ENCODE assay signal across 24 cellular contexts in the genomic region with DNA sequence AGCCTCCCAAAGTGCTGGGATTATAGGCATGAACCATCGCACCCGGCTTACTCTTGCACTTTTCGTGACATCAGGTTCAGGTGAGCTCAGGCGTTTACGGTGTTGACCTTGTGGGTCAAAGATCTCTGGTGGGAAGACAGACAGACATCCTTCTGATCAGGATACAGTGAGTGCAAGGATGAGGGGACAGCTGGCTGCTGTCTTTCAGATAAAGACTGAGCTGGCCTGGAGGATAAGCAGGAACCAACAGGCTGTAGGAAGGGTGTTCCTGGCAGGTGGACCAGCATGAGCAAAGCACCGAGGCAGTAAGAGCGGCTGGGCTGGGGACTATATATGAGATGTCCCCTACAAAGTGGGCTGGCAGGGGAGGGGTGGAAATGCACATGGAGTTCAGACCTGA. TPM values are rescaled to one million over a fixed set of nuclear protein-coding genes. Genes with fewer than 3 reads are reported as not detected.
DNase-seq lines count a peak whose midpoint lies in the region; ATAC-seq lines count a peak whose summit lies in the region.
"Had no signal": no experiment of that assay in that cellular context is flagged by ENCODE, and none has a peak within 500 bp of the region (broad histone marks: within the 10 kb centered on the region; RNA-seq: fewer than 3 reads in every experiment).

No MANE protein-coding gene starts in this region.

- no peak overlapping the region for H3K18ac ChIP-seq in neuronal stem cell (ENCODE audit: low read length)

- no peak overlapping the region for H3K27ac ChIP-seq in CD4-positive, CD25-positive, alpha-beta regulatory T cell (ENCODE audit: insufficient read depth, low read length, poor library complexity, severe bottlenecking)
- H3K27ac ChIP-seq in neuronal stem cell (replicated peaks; ENCODE audit: low read length) = no peak overlapping the region
- H3K27ac ChIP-seq: 22Rv1, BLaER1, C4-2B, GM23248 had no signal

- no peak overlapping the region for H2BK12ac ChIP-seq in neuronal stem cell (ENCODE audit: low read length)

- no peak overlapping the region for H3K4me3 Mint-ChIP-seq in T-helper 1 cell treated with Interleukin-12 subunit alpha and Interleukin-12 subunit beta and Interleukin-4 antibody, amounts not matched to agents 30 μg/mL and 1 μg/mL, for 36 hours
- no peak overlapping the region for H3K4me3 Mint-ChIP-seq in CD4-positive, CD25-positive, alpha-beta regulatory T cell
- H3K4me3 Mint-ChIP-seq in T-helper 17 cell = peak overlapping the region; percentile 31
- H3K4me3 Mint-ChIP-seq: B cell; CD4-positive, alpha-beta T cell; CD8-positive, alpha-beta memory T cell had no signal

- H3K4me2 ChIP-seq in neuronal stem cell (ENCODE audit: insufficient read depth, low read length, poor library complexity, severe bottlenecking) = no peak overlapping the region
- H3K4me2 ChIP-seq: BLaER1 had no signal

- H4K8ac ChIP-seq in neuronal stem cell (ENCODE audit: low read depth, low read length) = no peak overlapping the region

- H3K79me1 ChIP-seq in neuronal stem cell (ENCODE audit: low read depth, low read length) = no peaks in the 10 kb centered on the region

- ATAC-seq in CD4-positive, CD25-positive, alpha-beta regulatory T cell (ENCODE audit: low read depth in 2 of 2) = no peak
- ATAC-seq in T-helper 17 cell (no peak), HG02571 (IDR thresholded peaks at IDR 0.05; ENCODE audit: unreplicated experiment) (no peak)

- H3K14ac ChIP-seq in neuronal stem cell (ENCODE audit: low read length) = no peak overlapping the region

- H2BK15ac ChIP-seq in neuronal stem cell (ENCODE audit: low read length) = no peak overlapping the region

- H2AFZ ChIP-seq in neuronal stem cell (ENCODE audit: low read length) = no peak overlapping the region
- H2AFZ ChIP-seq: GM23248 had no signal

- peaks cover 24% of the 10 kb centered on the region for H3K4me1 Mint-ChIP-seq in T-helper 1 cell treated with Interleukin-12 subunit alpha and Interleukin-12 subunit beta and Interleukin-4 antibody, amounts not matched to agents 30 μg/mL and 1 μg/mL, for 36 hours (ENCODE audit: low read depth)
- H3K4me1 Mint-ChIP-seq in CD4-positive, CD25-positive, alpha-beta regulatory T cell = peaks cover 7 to 36% (median 30%) of the 10 kb centered on the region in 4 donors
- H3K4me1 Mint-ChIP-seq in T-helper 17 cell = peaks cover 3% of the 10 kb centered on the region

- H3K36me3 ChIP-seq in CD4-positive, CD25-positive, alpha-beta regulatory T cell (ENCODE audit: control insufficient read depth, insufficient read depth, low read length) = no peaks in the 10 kb centered on the region
- no peaks in the 10 kb centered on the region for H3K36me3 ChIP-seq in neuronal stem cell (replicated peaks in 1 of 2; ENCODE audit: control insufficient read depth in 2 of 2, insufficient read depth in 2 of 2, low read length in 2 of 2)
- H3K36me3 ChIP-seq: BLaER1 had no signal

- no peaks in the 10 kb centered on the region for H3K27me3 Mint-ChIP-seq in T-helper 1 cell treated with Interleukin-12 subunit alpha and Interleukin-12 subunit beta and Interleukin-4 antibody, amounts not matched to agents 30 μg/mL and 1 μg/mL, for 36 hours (ENCODE audit: low read depth)
- no peaks in the 10 kb centered on the region for H3K27me3 Mint-ChIP-seq in CD4-positive, CD25-positive, alpha-beta regulatory T cell
- H3K27me3 Mint-ChIP-seq in T-helper 17 cell = peaks cover 23% of the 10 kb centered on the region
- H3K27me3 Mint-ChIP-seq: B cell; CD4-positive, alpha-beta T cell had no signal

- DNase-seq in T-helper 1 cell (no peak), T-helper 17 cell (no peak), neuronal stem cell (ENCODE audit: low spot score) (no peak), NCI-H187 (lab: John Stamatoyannopoulos, UW) (no peak)
- DNase-seq in CD4-positive, CD25-positive, alpha-beta regulatory T cell = no peak
- DNase-seq in stimulated activated CD4-positive, alpha-beta T cell treated with anti-CD3 and anti-CD28 coated beads, Interleukin-4, amount 100 ng/mL, for 1 hour = no peak
- DNase-seq: CD4-positive, alpha-beta T cell; CD8-positive, alpha-beta memory T cell; DMS 273 treated with DMSO at 0.1 percent for 48 hours; DMS79; EL; GDM1; GM23248; H7; HCEC 1CT had no signal

- H3K27ac Mint-ChIP-seq in T-helper 1 cell treated with Interleukin-12 subunit alpha and Interleukin-12 subunit beta and Interleukin-4 antibody, amounts not matched to agents 30 μg/mL and 1 μg/mL, for 36 hours = peak overlapping the region; percentile 58
- H3K27ac Mint-ChIP-seq in CD4-positive, CD25-positive, alpha-beta regulatory T cell = peak overlapping the region; percentile 21 to 78 (median 70)
- no peak overlapping the region for H3K27ac Mint-ChIP-seq in T-helper 17 cell
- H3K27ac Mint-ChIP-seq: CD4-positive, alpha-beta T cell; CD8-positive, alpha-beta memory T cell had no signal

- no peak overlapping the region for H2BK5ac ChIP-seq in neuronal stem cell (ENCODE audit: low read length)

- no peak overlapping the region for H3K4ac ChIP-seq in neuronal stem cell (ENCODE audit: low read length)

- no peaks in the 10 kb centered on the region for H3K27me3 ChIP-seq in CD4-positive, CD25-positive, alpha-beta regulatory T cell (ENCODE audit: control insufficient read depth, insufficient read depth, low read length)
- H3K27me3 ChIP-seq in neuronal stem cell (ENCODE audit: control insufficient read depth in 3 of 3, insufficient read depth in 3 of 3, low read depth in 1 of 3, low read length in 3 of 3) = no peaks in the 10 kb centered on the region
- H3K27me3 ChIP-seq: BLaER1 had no signal

- peak overlapping the region; percentile 59 for H3K23ac ChIP-seq in neuronal stem cell (ENCODE audit: low read depth, low read length, poor library complexity)

- H3K4me3 ChIP-seq in CD4-positive, CD25-positive, alpha-beta regulatory T cell (ENCODE audit: low read depth, low read length) = no peak overlapping the region
- no peak overlapping the region for H3K4me3 ChIP-seq in neuronal stem cell (ENCODE audit: low read length in 2 of 2)
- H3K4me3 ChIP-seq: BLaER1, GM12878, GM23248 had no signal

- H3K9me3 Mint-ChIP-seq in T-helper 1 cell treated with Interleukin-12 subunit alpha and Interleukin-12 subunit beta and Interleukin-4 antibody, amounts not matched to agents 30 μg/mL and 1 μg/mL, for 36 hours = no peaks in the 10 kb centered on the region
- H3K9me3 Mint-ChIP-seq in CD4-positive, CD25-positive, alpha-beta regulatory T cell = peaks cover 0 to 2% (median 0%) of the 10 kb centered on the region in 7 donors
- H3K9me3 Mint-ChIP-seq: CD4-positive, alpha-beta T cell; CD8-positive, alpha-beta memory T cell had no signal

- H2BK120ac ChIP-seq in neuronal stem cell (ENCODE audit: low read depth, low read length) = no peak overlapping the region

- no peak overlapping the region for H3K9ac ChIP-seq in neuronal stem cell (ENCODE audit: low read depth, low read length, poor library complexity)
- H3K9ac ChIP-seq: BLaER1, GM23248 had no signal

- no CpG with 5 or more reads among the region's 7 CpGs for WGBS in neuronal stem cell (ENCODE audit: extremely low coverage in 2 of 2, insufficient read length in 2 of 2, insufficient replicate concordance in 1 of 2), 2 donors

- H3K4me1 ChIP-seq in CD4-positive, CD25-positive, alpha-beta regulatory T cell (ENCODE audit: control insufficient read depth, insufficient read depth, low read length, poor library complexity, severe bottlenecking) = peaks cover 20% of the 10 kb centered on the region
- H3K4me1 ChIP-seq in neuronal stem cell (ENCODE audit: control insufficient read depth in 2 of 2, insufficient read depth in 1 of 2, low read depth in 1 of 2, low read length in 2 of 2) = peaks cover 4 to 6% of the 10 kb centered on the region in 2 donors

- H3K36me3 Mint-ChIP-seq in T-helper 1 cell treated with Interleukin-12 subunit alpha and Interleukin-12 subunit beta and Interleukin-4 antibody, amounts not matched to agents 30 μg/mL and 1 μg/mL, for 36 hours (ENCODE audit: low read depth) = no peaks in the 10 kb centered on the region
- no peaks in the 10 kb centered on the region for H3K36me3 Mint-ChIP-seq in CD4-positive, CD25-positive, alpha-beta regulatory T cell
- H3K36me3 Mint-ChIP-seq in T-helper 17 cell (ENCODE audit: low read depth) = peaks cover 2% of the 10 kb centered on the region
- H3K36me3 Mint-ChIP-seq: CD8-positive, alpha-beta memory T cell had no signal

- H2AK5ac ChIP-seq in neuronal stem cell (ENCODE audit: low read depth, low read length) = peak overlapping the region; percentile 35

- no peak overlapping the region for H4K91ac ChIP-seq in neuronal stem cell (ENCODE audit: low read depth, low read length, poor library complexity)

- no peaks in the 10 kb centered on the region for H3K9me3 ChIP-seq in CD4-positive, CD25-positive, alpha-beta regulatory T cell (ENCODE audit: control insufficient read depth in 2 of 2, low read length in 2 of 2)
- H3K9me3 ChIP-seq in T-helper 17 cell (ENCODE audit: control insufficient read depth, low read length, poor library complexity, severe bottlenecking) = no peaks in the 10 kb centered on the region
- H3K9me3 ChIP-seq in neuronal stem cell (replicated peaks in 1 of 2; ENCODE audit: control insufficient read depth in 2 of 2, insufficient read depth in 1 of 2, low read depth in 1 of 2, low read length in 2 of 2) = no peaks in the 10 kb centered on the region
- H3K9me3 ChIP-seq: BLaER1 had no signal

RNA-seq across cellular contexts. Expression of gene GTSF1L, which starts 11.1 kb away (rescaled TPM):
- total RNA-seq in CD4-positive, CD25-positive, alpha-beta regulatory T cell = 1.1 TPM
- 1 to 10 TPM in 3 of 4 donors, under 1 TPM in 1; 0.98 to 3.0 (median 1.7) TPM for polyA plus RNA-seq in CD4-positive, CD25-positive, alpha-beta regulatory T cell
- total RNA-seq in T-helper 17 cell = not detected
- not detected for polyA plus RNA-seq in neuronal stem cell (2013, experiment 1 of 2)
- not detected for polyA plus RNA-seq in neuronal stem cell (2013, experiment 2 of 2)
- total RNA-seq: CD4-positive, alpha-beta T cell; CD8-positive, alpha-beta memory T cell; GM23248; H1; H7 had no signal
- polyA plus RNA-seq: AG04450; CD8-positive, alpha-beta memory T cell; GM23248; H1 had no signal
